Comparison of ENCODE assay signal across 10 cellular contexts in genomic region chr9:99181621-99182020, GRCh38. TPM values are rescaled to one million over a fixed set of nuclear protein-coding genes. Genes with fewer than 3 reads are reported as not detected.
DNase-seq lines count a peak whose midpoint lies in the region; ATAC-seq and TF ChIP-seq lines count a peak whose summit lies in the region.
"Had no signal": no experiment of that assay in that cellular context is flagged by ENCODE, and none has a peak within 500 bp of the region (broad histone marks: within the 10 kb centered on the region; RNA-seq: fewer than 3 reads in every experiment).

No MANE protein-coding gene starts in this region.

- H2AFZ ChIP-seq in KMS-11 (ENCODE audit: low read depth): peak overlapping the region; percentile 68

- peaks cover 43% of the 10 kb centered on the region for H3K4me1 ChIP-seq in KMS-11 (ENCODE audit: low read depth, poor library complexity, severe bottlenecking)

- H3K36me3 ChIP-seq in KMS-11 (ENCODE audit: insufficient read depth): no peaks in the 10 kb centered on the region

- peak overlapping the region; percentile 39 for H3K27ac ChIP-seq in KMS-11

- H3K4me3 ChIP-seq in KMS-11 (IDR thresholded peaks at IDR 0.05; ENCODE audit: insufficient read depth, low read depth, low read length): no peak overlapping the region

- peak overlapping the region; percentile 11 for H3K4me3 Mint-ChIP-seq in dendritic cell treated with granulocyte-macrophage colony-stimulating factor and Interleukin-4, amounts not matched to agents 40 ng/mL and 50 ng/mL, for 4 days

- peaks cover 68% of the 10 kb centered on the region for H3K4me1 Mint-ChIP-seq in dendritic cell treated with granulocyte-macrophage colony-stimulating factor and Interleukin-4, amounts not matched to agents 40 ng/mL and 50 ng/mL, for 4 days (ENCODE audit: low read depth)

- H3K79me2 ChIP-seq in KMS-11 (ENCODE audit: insufficient read depth, low read depth): no peaks in the 10 kb centered on the region

- H3K36me3 Mint-ChIP-seq in dendritic cell treated with granulocyte-macrophage colony-stimulating factor and Interleukin-4, amounts not matched to agents 40 ng/mL and 50 ng/mL, for 4 days (ENCODE audit: low read depth): no peaks in the 10 kb centered on the region

- H3K27me3 ChIP-seq in KMS-11 (ENCODE audit: insufficient read depth, low read depth): no peaks in the 10 kb centered on the region

- H3K27ac Mint-ChIP-seq in dendritic cell treated with granulocyte-macrophage colony-stimulating factor and Interleukin-4, amounts not matched to agents 40 ng/mL and 50 ng/mL, for 4 days: peak overlapping the region; percentile 80

- no peak for TF ChIP-seq CTCF in KMS-11 (conservative IDR thresholded peaks at IDR 0.05; ENCODE audit: low read depth, low read length)

- DNase-seq in EH (ENCODE audit: low read depth) (peak; percentile 43), left colon (no peak), NOMO-1 treated with DMSO at 0.1 percent for 48 hours (lab: John Stamatoyannopoulos, UW; ENCODE audit: unreplicated experiment) (no peak), GM19240 (ENCODE audit: insufficient read length, low spot score) (no peak), HPDE6-E6E7 (ENCODE audit: extremely low spot score) (no peak)
- DNase-seq: foreskin fibroblast, retina had no signal

- H4K20me1 ChIP-seq in KMS-11 (ENCODE audit: insufficient read depth): no peaks in the 10 kb centered on the region

- H3K9me3 Mint-ChIP-seq in dendritic cell treated with granulocyte-macrophage colony-stimulating factor and Interleukin-4, amounts not matched to agents 40 ng/mL and 50 ng/mL, for 4 days: no peaks in the 10 kb centered on the region

- intact Hi-C loops in dendritic cell treated with granulocyte-macrophage colony-stimulating factor and Interleukin-4, amounts not matched to agents 40 ng/mL and 50 ng/mL, for 4 days (cut with micrococcal nuclease): loop anchor here (5.0 kb wide), 2 partner anchors 641 to 831 kb away; partner anchors contain the start of gene NR4A3
- intact Hi-C loops in left colon (cut with DNase I, micrococcal nuclease): loop anchor here in 1 of 2 donors (10.0 kb wide), 1 partner anchor 1033 kb away; no protein-coding TSS in a partner anchor

- H3K9ac ChIP-seq in KMS-11: peak overlapping the region; percentile 14; the same call in 1 of the 2 replicates

- no peaks in the 10 kb centered on the region for H3K27me3 Mint-ChIP-seq in dendritic cell treated with granulocyte-macrophage colony-stimulating factor and Interleukin-4, amounts not matched to agents 40 ng/mL and 50 ng/mL, for 4 days

- peak; percentile 37 for ATAC-seq in GM19455 (IDR thresholded peaks at IDR 0.05; ENCODE audit: unreplicated experiment)
- no peak for ATAC-seq in left colon

- H3K4me2 ChIP-seq in KMS-11: peak overlapping the region; percentile 58

RNA-seq across cellular contexts. Expression of gene ALG2, which starts 40.1 kb away (rescaled TPM):
- total RNA-seq in left colon: 10 to 100 TPM; 28.5 to 34.2 TPM

RNA-seq across cellular contexts. Expression of gene SEC61B, which starts 40.5 kb away (rescaled TPM):
- total RNA-seq in left colon: 100 to 1,000 TPM; 102 to 110 TPM
